12 cellular contexts compared by ENCODE assay signal in genomic region chr20:8932192-8933150, GRCh38.
DNase-seq lines count a peak whose midpoint lies in the region; ATAC-seq and TF ChIP-seq lines count a peak whose summit lies in the region.
"Had no signal": no experiment of that assay in that cellular context is flagged by ENCODE, and none has a peak within 500 bp of the region (broad histone marks: within the 10 kb centered on the region; RNA-seq: fewer than 3 reads in every experiment).

No MANE protein-coding gene starts in this region.

- no peaks in the 10 kb centered on the region for H3K9me3 ChIP-seq in A673 (ENCODE audit: low read depth, low read length, poor library complexity, severe bottlenecking)
- H3K9me3 ChIP-seq in upper lobe of right lung = no peaks in the 10 kb centered on the region
- H3K9me3 ChIP-seq: right lobe of liver had no signal

- H3K36me3 Mint-ChIP-seq in HFFc6 (ENCODE audit: low read depth) = peaks cover 8% of the 10 kb centered on the region; the same call in 1 of the 2 replicates

- H3K4me1 Mint-ChIP-seq in HFFc6 (ENCODE audit: low read depth) = peaks cover 42% of the 10 kb centered on the region

- H3K36me3 ChIP-seq in A673 (ENCODE audit: insufficient read depth, low read length, poor library complexity, severe bottlenecking) (no peaks in the 10 kb centered on the region), brain microvascular endothelial cell (replicated peaks) (no peaks in the 10 kb centered on the region), upper lobe of right lung (no peaks in the 10 kb centered on the region)
- H3K36me3 ChIP-seq: right lobe of liver had no signal

- H3K27ac Mint-ChIP-seq in HFFc6 = peak overlapping the region; percentile 97
- H3K27ac Mint-ChIP-seq: activated T-helper 1 cell treated with anti-CD3 and anti-CD28 coated beads, Interleukin-12 subunit alpha, Interleukin-12 subunit beta, Interleukin-2, Interleukin-4 antibody, amounts not matched to agents 30 ng/mL and 10 ng/mL and 1 ng/mL, durations not matched to agents 14 hours and 24 hours and 36 hours; CD4-positive, alpha-beta T cell had no signal

- H3K27me3 Mint-ChIP-seq in HFFc6 (ENCODE audit: insufficient read depth) = peaks cover 2% of the 10 kb centered on the region; the same call in 1 of the 2 replicates
- H3K27me3 Mint-ChIP-seq: CD4-positive, alpha-beta T cell had no signal

- H3K27me3 ChIP-seq in A673 (replicated peaks; ENCODE audit: insufficient read depth, low read depth, low read length, poor library complexity) (no peaks in the 10 kb centered on the region), brain microvascular endothelial cell (replicated peaks) (no peaks in the 10 kb centered on the region), upper lobe of right lung (no peaks in the 10 kb centered on the region)
- H3K27me3 ChIP-seq: right lobe of liver had no signal

- BruUV-seq in A673 (replicated peaks; lab: Mats Ljungman, UMichigan) = no TSS peak

- in situ Hi-C loops in brain microvascular endothelial cell (cut with HindIII; ENCODE audit: low pct_ligation_motif_present, low sequenced_read_pairs) = no loop called here

- ATAC-seq in GM21447 (IDR thresholded peaks at IDR 0.05; ENCODE audit: unreplicated experiment) (no peak), upper lobe of right lung (no peak), GM19452 (IDR thresholded peaks at IDR 0.05; ENCODE audit: unreplicated experiment) (no peak)
- ATAC-seq: right lobe of liver had no signal

- CTCF ChIA-PET in A673 (lab: Charles Lee) = no interaction called here

- intact Hi-C loops in A673 (cut with micrococcal nuclease; ENCODE audit: unreplicated experiment) (no loop called here), upper lobe of right lung (cut with DNase I) (no loop called here)

- POLR2A ChIA-PET in A673 (lab: Charles Lee; ENCODE audit: low non-redundant PET) = no interaction called here

- H3K27ac ChIP-seq in A673 (ENCODE audit: low read depth, low read length, poor library complexity, severe bottlenecking) (no peak overlapping the region), brain microvascular endothelial cell (peak overlapping the region; percentile 37), upper lobe of right lung (no peak overlapping the region)
- H3K27ac ChIP-seq: right lobe of liver had no signal

- no peaks in the 10 kb centered on the region for H3K9me3 Mint-ChIP-seq in HFFc6
- H3K9me3 Mint-ChIP-seq: activated T-helper 1 cell treated with anti-CD3 and anti-CD28 coated beads, Interleukin-12 subunit alpha, Interleukin-12 subunit beta, Interleukin-2, Interleukin-4 antibody, amounts not matched to agents 30 ng/mL and 10 ng/mL and 1 ng/mL, durations not matched to agents 14 hours and 24 hours and 36 hours; CD4-positive, alpha-beta T cell had no signal

- H3K4me3 ChIP-seq in A673 (ENCODE audit: low read depth, low read length, poor library complexity, severe bottlenecking) = no peak overlapping the region
- H3K4me3 ChIP-seq in brain microvascular endothelial cell (ENCODE audit: low read depth, low read length) = no peak overlapping the region
- H3K4me3 ChIP-seq in upper lobe of right lung = no peak overlapping the region
- H3K4me3 ChIP-seq: right lobe of liver had no signal

- DNase-seq in A673 (ENCODE audit: low spot score) (peak; percentile 2), HFFc6 (peak; percentile 98), brain microvascular endothelial cell (peak; percentile 83), left kidney (ENCODE audit: low read depth, low spot score) (peak; percentile 33), upper lobe of right lung (no peak), COR-L47 (lab: John Stamatoyannopoulos, UW) (no peak)
- DNase-seq: CD4-positive, alpha-beta T cell; MV-4-11; right lobe of liver had no signal

- no peak for TF ChIP-seq CTCF in A673 (conservative IDR thresholded peaks at IDR 0.05; ENCODE audit: low read depth, low read length)
- 0 out of 2 replicates have a peak, but pooled peaks have one; percentile 10 for TF ChIP-seq CTCF in HFFc6 (IDR thresholded peaks at IDR 0.05)
- no peak for TF ChIP-seq CTCF in brain microvascular endothelial cell (IDR thresholded peaks at IDR 0.05; ENCODE audit: low read depth, low read length, missing control alignments)
- TF ChIP-seq CTCF in upper lobe of right lung (IDR thresholded peaks at IDR 0.05) = no peak

- H3K4me3 Mint-ChIP-seq in HFFc6 = peak overlapping the region; percentile 45; the same call in 1 of the 2 replicates
- H3K4me3 Mint-ChIP-seq: activated T-helper 1 cell treated with anti-CD3 and anti-CD28 coated beads, Interleukin-12 subunit alpha, Interleukin-12 subunit beta, Interleukin-2, Interleukin-4 antibody, amounts not matched to agents 30 ng/mL and 10 ng/mL and 1 ng/mL, durations not matched to agents 14 hours and 24 hours and 36 hours; CD4-positive, alpha-beta T cell had no signal

- H3K4me1 ChIP-seq in A673 (ENCODE audit: insufficient read depth, low read length, poor library complexity, severe bottlenecking) (peaks cover 15% of the 10 kb centered on the region), upper lobe of right lung (peaks cover 5% of the 10 kb centered on the region)
- H3K4me1 ChIP-seq: right lobe of liver had no signal

Comparison
In these comparisons a context has a peak if more than half of its experiments do, and no peak if none do; other contexts are left out.
1. DNase-seq: peak in A673 (single experiment), HFFc6 (single experiment), brain microvascular endothelial cell (single experiment) and left kidney (single experiment); none in upper lobe of right lung (single experiment) and COR-L47 (single experiment).